Comparison of ENCODE assay signal across 9 cellular contexts in genomic region chr11:12864316-12865156, GRCh38.
A peak's percentile ranks its signal among the peaks of the same experiment; 100 is the strongest.
DNase-seq lines count a peak whose midpoint lies in the region; ATAC-seq and TF ChIP-seq lines count a peak whose summit lies in the region.
"Had no signal": no experiment of that assay in that cellular context is flagged by ENCODE, and none has a peak within 500 bp of the region (broad histone marks: within the 10 kb centered on the region; RNA-seq: fewer than 3 reads in every experiment).

No MANE protein-coding gene starts in this region.

- no peak overlapping the region for H3K4me2 ChIP-seq in MM.1S (ENCODE audit: low read depth, low read length)

- no peaks in the 10 kb centered on the region for H3K9me3 Mint-ChIP-seq in T-cell

- H3K9me3 ChIP-seq in esophagus (ENCODE audit: control insufficient read depth in 2 of 2, insufficient read depth in 1 of 2, low read depth in 1 of 2, low read length in 1 of 2) = no peaks in the 10 kb centered on the region
- no peaks in the 10 kb centered on the region for H3K9me3 ChIP-seq in MM.1S (replicated peaks; ENCODE audit: insufficient read depth, low read length)
- H3K9me3 ChIP-seq in spleen = no peaks in the 10 kb centered on the region
- H3K9me3 ChIP-seq: tibial artery had no signal

- H3K27ac ChIP-seq in esophagus (ENCODE audit: low read depth in 2 of 2, low read length in 1 of 2) (peak overlapping the region; percentile 24 to 33), MM.1S (ENCODE audit: low read length) (no peak overlapping the region), spleen (peak overlapping the region in 1 of 8 donors; percentile 14)
- H3K27ac ChIP-seq: tibial artery had no signal

- ATAC-seq in omental fat pad (ENCODE audit: low FRiP score) (peak; percentile 50), T-cell (replicated peaks in 1 of 4) (no peak), HG02938 (IDR thresholded peaks at IDR 0.05; ENCODE audit: unreplicated experiment) (no peak)

- no peaks in the 10 kb centered on the region for H3K9me2 ChIP-seq in MM.1S (replicated peaks; ENCODE audit: insufficient read depth, low read length)

- H3K36me3 ChIP-seq in esophagus (ENCODE audit: control insufficient read depth in 2 of 2, insufficient read depth in 2 of 2, low read length in 1 of 2) (no peaks in the 10 kb centered on the region), MM.1S (replicated peaks; ENCODE audit: insufficient read depth, low read length) (no peaks in the 10 kb centered on the region), spleen (no peaks in the 10 kb centered on the region)
- H3K36me3 ChIP-seq: tibial artery had no signal

- H2AFZ ChIP-seq in MM.1S (ENCODE audit: low read length) = no peak overlapping the region

- WGBS in esophagus, 2 donors = 39 to 42% methylated on average over 13 of the region's 13 CpGs
- WGBS in spleen, 5 donors = 29 to 50% (median 36%) methylated on average over 13 of the region's 13 CpGs

- POLR2A ChIA-PET in T-cell (lab: Charles Lee) = interaction anchor here in 1 of 2 donors (0.6 kb wide), 2 partner anchors 36 to 120 kb away, joined by 3 read pairs; no protein-coding TSS in a partner anchor

- no peak for TF ChIP-seq POLR2A in spleen (IDR thresholded peaks at IDR 0.05)

- peaks cover 10% of the 10 kb centered on the region for H3K79me2 ChIP-seq in MM.1S (ENCODE audit: low read length)

- H3K4me3 ChIP-seq in esophagus (ENCODE audit: low read depth in 1 of 2, low read length in 2 of 2) (no peak overlapping the region), MM.1S (ENCODE audit: low read length) (no peak overlapping the region), spleen (no peak overlapping the region)
- H3K4me3 ChIP-seq: tibial artery had no signal

- H3K9ac ChIP-seq in MM.1S (ENCODE audit: low read length) = no peak overlapping the region

- peaks cover 41 to 45% of the 10 kb centered on the region in 2 donors for H3K27me3 Mint-ChIP-seq in T-cell

- no peak overlapping the region for H3K27ac Mint-ChIP-seq in T-cell

- H3F3A ChIP-seq in MM.1S (ENCODE audit: insufficient read depth, low read length) = no peaks in the 10 kb centered on the region

- H3K4me3 Mint-ChIP-seq in T-cell = no peak overlapping the region

- no peak for TF ChIP-seq CTCF in omental fat pad (IDR thresholded peaks at IDR 0.05)
- no peak for TF ChIP-seq CTCF in MM.1S (IDR thresholded peaks at IDR 0.05; ENCODE audit: low read length)
- TF ChIP-seq CTCF in spleen (IDR thresholded peaks at IDR 0.05 in 8 of 11, conservative IDR thresholded peaks at IDR 0.05 in 3 of 11) = no peak

- no peaks in the 10 kb centered on the region for H4K20me1 ChIP-seq in MM.1S (ENCODE audit: insufficient read depth, low read length)

- no peaks in the 10 kb centered on the region for H3K36me3 Mint-ChIP-seq in T-cell

- CTCF ChIA-PET in T-cell (lab: Charles Lee) = interaction anchor here (0.6 to 1.2 kb wide), 4 partner anchors 14 to 534 kb away, joined by 3 to 4 read pairs (median 3); no protein-coding TSS in a partner anchor

- H3K4me1 ChIP-seq in esophagus (ENCODE audit: control insufficient read depth in 2 of 2, insufficient read depth in 2 of 2, low read length in 1 of 2) (peaks cover 0 to 3% of the 10 kb centered on the region in 2 donors), MM.1S (ENCODE audit: low read length) (no peaks in the 10 kb centered on the region), spleen (peaks cover 0 to 17% (median 0%) of the 10 kb centered on the region in 6 donors)

- intact Hi-C loops in spleen (cut with DNase I; ENCODE audit: low total_unique reads) = no loop called here

- H3K4me1 Mint-ChIP-seq in T-cell = peaks cover 6 to 7% (median 7%) of the 10 kb centered on the region in 3 donors

- DNase-seq in GM04504 (ENCODE audit: low read depth) = peak; percentile 71
- peak; percentile 39 for DNase-seq in NCI-H2227 treated with DMSO at 0.1 percent for 48 hours (lab: John Stamatoyannopoulos, UW)
- no peak for DNase-seq in omental fat pad (ENCODE audit: low spot score)
- DNase-seq in T-cell = no peak
- no peak for DNase-seq in MM.1S
- DNase-seq in spleen = no peak

- H3K27me3 ChIP-seq in esophagus (ENCODE audit: control insufficient read depth in 1 of 2, insufficient read depth in 2 of 2, low read length in 2 of 2) (no peaks in the 10 kb centered on the region), MM.1S (replicated peaks; ENCODE audit: insufficient read depth, low read length) (no peaks in the 10 kb centered on the region), spleen (replicated peaks in 1 of 7) (peaks cover 0 to 51% (median 0%) of the 10 kb centered on the region in 7 donors)
- H3K27me3 ChIP-seq: tibial artery had no signal

Comparison
In these comparisons a context has a peak if more than half of its experiments do, and no peak if none do; other contexts are left out.
1. DNase-seq: peak in GM04504 (single experiment) and NCI-H2227 treated with DMSO at 0.1 percent for 48 hours (single experiment); none in omental fat pad (single experiment), T-cell (0 of 34), MM.1S (single experiment) and spleen (single experiment).